ENCODE assay signal across 16 cellular contexts in genomic region chr11:47511927-47512326, GRCh38. TPM values are rescaled to one million over a fixed set of nuclear protein-coding genes. Genes with fewer than 3 reads are reported as not detected.
DNase-seq lines count a peak whose midpoint lies in the region; ATAC-seq, FAIRE-seq and TF ChIP-seq lines count a peak whose summit lies in the region.
"Had no signal": no experiment of that assay in that cellular context is flagged by ENCODE, and none has a peak within 500 bp of the region (broad histone marks: within the 10 kb centered on the region; RNA-seq: fewer than 3 reads in every experiment).

No MANE protein-coding gene starts in this region.

- FAIRE-seq in keratinocyte (lab: Jason Lieb, UNC): no peak
- FAIRE-seq: HTR-8/SVneo, TTC549 had no signal

- no peak overlapping the region for H3K4me2 ChIP-seq in keratinocyte (ENCODE audit: control insufficient read depth, extremely low read depth, insufficient read depth, low read depth, low read length)

- H3K36me3 ChIP-seq in keratinocyte (ENCODE audit: control insufficient read depth in 2 of 2, extremely low read depth in 1 of 2, insufficient read depth in 2 of 2, low read length in 2 of 2) (no peaks in the 10 kb centered on the region), gastrocnemius medialis (no peaks in the 10 kb centered on the region)
- H3K36me3 ChIP-seq: prostate gland, transverse colon had no signal

- no peaks in the 10 kb centered on the region for H3K9me3 Mint-ChIP-seq in T-helper 2 cell treated with Interferon-gamma antibody and Interleukin-4, amounts not matched to agents 5 μg/mL and 100 μg/mL, for 36 hours
- no peaks in the 10 kb centered on the region for H3K9me3 Mint-ChIP-seq in T-cell

- ATAC-seq in T-cell (replicated peaks in 1 of 4) (no peak), gastrocnemius medialis (no peak), HG02642 (IDR thresholded peaks at IDR 0.05; ENCODE audit: poor library complexity, unreplicated experiment) (no peak)

- H3K9me3 ChIP-seq in keratinocyte (ENCODE audit: control insufficient read depth, low read depth, low read length) (no peaks in the 10 kb centered on the region), gastrocnemius medialis (no peaks in the 10 kb centered on the region)
- H3K9me3 ChIP-seq: prostate gland, transverse colon had no signal

- dilution Hi-C loops in keratinocyte (cut with MboI; ENCODE audit: extremely low pct_ligation_motif_present, low sequenced_read_pairs): no loop called here

- H3K27me3 ChIP-seq in keratinocyte (ENCODE audit: control insufficient read depth, extremely low read depth, insufficient read depth, low read length) (no peaks in the 10 kb centered on the region), gastrocnemius medialis (no peaks in the 10 kb centered on the region)
- H3K27me3 ChIP-seq: transverse colon had no signal

- H3K27me3 Mint-ChIP-seq in T-helper 2 cell treated with Interferon-gamma antibody and Interleukin-4, amounts not matched to agents 5 μg/mL and 100 μg/mL, for 36 hours (ENCODE audit: low read depth): no peaks in the 10 kb centered on the region
- H3K27me3 Mint-ChIP-seq in T-cell: no peaks in the 10 kb centered on the region

- H3K4me1 ChIP-seq in keratinocyte (ENCODE audit: control insufficient read depth, extremely low read depth, insufficient read depth, low read length): peaks cover 45% of the 10 kb centered on the region
- peaks cover 75 to 99% of the 10 kb centered on the region in 2 donors for H3K4me1 ChIP-seq in gastrocnemius medialis

- TF ChIP-seq POLR2A in gastrocnemius medialis (IDR thresholded peaks at IDR 0.05): no peak

- CTCF ChIA-PET in T-cell (lab: Charles Lee): no interaction called here

- TF ChIP-seq CTCF in keratinocyte (optimal IDR thresholded peaks at IDR 0.05 in 1 of 3, IDR thresholded peaks at IDR 0.05 in 1 of 3, conservative IDR thresholded peaks at IDR 0.05 in 1 of 3; ENCODE audit: extremely low read depth in 1 of 3, insufficient read depth in 2 of 3, low read length in 3 of 3): no peak
- TF ChIP-seq CTCF in gastrocnemius medialis (IDR thresholded peaks at IDR 0.05 in 4 of 5, conservative IDR thresholded peaks at IDR 0.05 in 1 of 5): no peak

- DNase-seq in T-helper 2 cell treated with Interferon-gamma antibody and Interleukin-4, amounts not matched to agents 5 μg/mL and 100 μg/mL, for 36 hours (ENCODE audit: low spot score): no peak
- DNase-seq in T-helper 2 cell (no peak), T-cell (no peak), keratinocyte (ENCODE audit: low read depth, low spot score) (no peak), gastrocnemius medialis (no peak), germinal center (ENCODE audit: low spot score) (no peak), NCI-H1436 (lab: John Stamatoyannopoulos, UW) (no peak)
- DNase-seq: effector memory CD4-positive, alpha-beta T cell; foreskin melanocyte; SIG-M5; transverse colon had no signal

- no peak overlapping the region for H2AFZ ChIP-seq in keratinocyte (ENCODE audit: control insufficient read depth, low read length)

- H3K27ac ChIP-seq in keratinocyte (ENCODE audit: control insufficient read depth, insufficient read depth, low read length): peak overlapping the region; percentile 87
- peak overlapping the region; percentile 72 to 94 (median 88) for H3K27ac ChIP-seq in gastrocnemius medialis
- H3K27ac ChIP-seq: 22Rv1, prostate gland had no signal

- in situ Hi-C loops in gastrocnemius medialis (cut with MboI; ENCODE audit: low sequenced_read_pairs in 4 of 4): no loop called here

- H3K27ac Mint-ChIP-seq in T-helper 2 cell treated with Interferon-gamma antibody and Interleukin-4, amounts not matched to agents 5 μg/mL and 100 μg/mL, for 36 hours: peak overlapping the region; percentile 24
- H3K27ac Mint-ChIP-seq in T-cell: peak overlapping the region; percentile 23 to 52

- H3K4me3 ChIP-seq in keratinocyte (ENCODE audit: control insufficient read depth in 2 of 3, extremely low read depth in 1 of 3, insufficient read depth in 2 of 3, low read depth in 1 of 3, low read length in 3 of 3) (no peak overlapping the region), gastrocnemius medialis (no peak overlapping the region)
- H3K4me3 ChIP-seq: prostate gland, transverse colon had no signal

- peaks cover 2% of the 10 kb centered on the region for H4K20me1 ChIP-seq in keratinocyte (ENCODE audit: control insufficient read depth, extremely low read depth, insufficient read depth, low read length)

- H3K36me3 Mint-ChIP-seq in T-helper 2 cell treated with Interferon-gamma antibody and Interleukin-4, amounts not matched to agents 5 μg/mL and 100 μg/mL, for 36 hours (ENCODE audit: low read depth): peaks cover 7% of the 10 kb centered on the region
- peaks cover 3% of the 10 kb centered on the region for H3K36me3 Mint-ChIP-seq in T-cell

- H3K4me1 Mint-ChIP-seq in T-helper 2 cell treated with Interferon-gamma antibody and Interleukin-4, amounts not matched to agents 5 μg/mL and 100 μg/mL, for 36 hours (ENCODE audit: low read depth): peaks cover 55% of the 10 kb centered on the region
- peaks cover 87 to 93% (median 91%) of the 10 kb centered on the region in 3 donors for H3K4me1 Mint-ChIP-seq in T-cell

- no peak overlapping the region for H3K9ac ChIP-seq in keratinocyte (ENCODE audit: control insufficient read depth, extremely low read depth, insufficient read depth, low read length)

- intact Hi-C loops in gastrocnemius medialis (cut with DNase I; ENCODE audit: low total_unique reads): no loop called here

- peaks cover 90% of the 10 kb centered on the region for H3K79me2 ChIP-seq in keratinocyte (ENCODE audit: control insufficient read depth, insufficient read depth, low read length)

- H3K4me3 Mint-ChIP-seq in T-helper 2 cell treated with Interferon-gamma antibody and Interleukin-4, amounts not matched to agents 5 μg/mL and 100 μg/mL, for 36 hours: no peak overlapping the region
- H3K4me3 Mint-ChIP-seq in T-cell: no peak overlapping the region

- no peaks in the 10 kb centered on the region for H3K9me1 ChIP-seq in keratinocyte (ENCODE audit: control insufficient read depth, extremely low read depth, insufficient read depth, low read length)

- POLR2A ChIA-PET in T-cell (lab: Charles Lee): interaction anchor here in 1 of 2 donors (0.6 kb wide), 2 partner anchors 149 to 150 kb away, joined by 3 to 5 read pairs; no protein-coding TSS in a partner anchor

RNA-seq across cellular contexts. Expression of gene CELF1, which starts 41.0 kb away (rescaled TPM):
- total RNA-seq in T-cell: 100 to 1,000 TPM; 109 to 124 (median 123) TPM
- 90.9 to 110 TPM (median 100 TPM) in 3 replicates for polyA plus RNA-seq in keratinocyte
- 27.0 TPM for polyA plus RNA-seq in keratinocyte (2011; ENCODE audit: low read depth)
- 49.7 and 72.9 TPM in 2 replicates for polyA plus RNA-seq in keratinocyte (2011; cell fraction: cytosol; rRNA removed)
- polyA plus RNA-seq in keratinocyte (2011; cell fraction: nucleus; rRNA removed): 186 and 213 TPM in 2 replicates
- polyA plus RNA-seq in keratinocyte (2012; ENCODE audit: low replicate concordance): 27.9 and 50.7 TPM in 2 replicates
- polyA minus RNA-seq in keratinocyte: 157 to 238 TPM (median 161 TPM) in 3 replicates
- 79.4 TPM for polyA minus RNA-seq in keratinocyte (2011; cell fraction: cytosol; rRNA and poly(A)+ RNA removed)
- polyA minus RNA-seq in keratinocyte (2011; cell fraction: nucleus; rRNA and poly(A)+ RNA removed): 119 and 249 TPM in 2 replicates
- total RNA-seq in gastrocnemius medialis: 100 to 1,000 TPM; 106 to 185 (median 136) TPM

RNA-seq across cellular contexts. Expression of gene PTPMT1, which starts 53.5 kb away (rescaled TPM):
- total RNA-seq in T-cell: 10 to 100 TPM; 14.9 to 25.3 (median 25.0) TPM
- polyA plus RNA-seq in keratinocyte: 64.9 to 78.1 TPM (median 74.4 TPM) in 3 replicates
- polyA plus RNA-seq in keratinocyte (2011; ENCODE audit: low read depth): 89.3 TPM
- polyA plus RNA-seq in keratinocyte (2011; cell fraction: cytosol; rRNA removed): 64.6 and 69.2 TPM in 2 replicates
- polyA plus RNA-seq in keratinocyte (2011; cell fraction: nucleus; rRNA removed): 27.6 and 33.0 TPM in 2 replicates
- 70.5 and 88.5 TPM in 2 replicates for polyA plus RNA-seq in keratinocyte (2012; ENCODE audit: low replicate concordance)
- polyA minus RNA-seq in keratinocyte: 30.7 to 37.6 TPM (median 32.9 TPM) in 3 replicates
- 54.3 TPM for polyA minus RNA-seq in keratinocyte (2011; cell fraction: cytosol; rRNA and poly(A)+ RNA removed)
- 11.2 and 12.6 TPM in 2 replicates for polyA minus RNA-seq in keratinocyte (2011; cell fraction: nucleus; rRNA and poly(A)+ RNA removed)
- 10 to 100 TPM; 58.2 to 87.9 (median 79.8) TPM for total RNA-seq in gastrocnemius medialis
